17 cellular contexts compared by ENCODE assay signal in genomic region chr12:87428701-87429277, GRCh38.
DNase-seq lines count a peak whose midpoint lies in the region; ATAC-seq, FAIRE-seq and TF ChIP-seq lines count a peak whose summit lies in the region.
"Had no signal": no experiment of that assay in that cellular context is flagged by ENCODE, and none has a peak within 500 bp of the region (broad histone marks: within the 10 kb centered on the region; RNA-seq: fewer than 3 reads in every experiment).

No MANE protein-coding gene starts in this region.

- DNase-seq in NCI-H226 (peak; percentile 70), cardiac fibroblast (ENCODE audit: low read depth in 2 of 2) (peak; percentile 45 to 61), glomerular visceral epithelial cell (ENCODE audit: extremely low spot score) (peak; percentile 1), urothelium cell line (ENCODE audit: low spot score) (peak; percentile 10), NCI-H526 treated with DMSO at 0.1 percent for 48 hours (lab: John Stamatoyannopoulos, UW) (no peak), NCI-H748 (lab: John Stamatoyannopoulos, UW; ENCODE audit: unreplicated experiment) (no peak)
- DNase-seq: activated CD4-positive, alpha-beta T cell treated with anti-CD3 and anti-CD28 coated beads, Interleukin-2, amount 50 U/mL, for 4 hours; body of pancreas; CD4-positive, CD25-positive, alpha-beta regulatory T cell; effector memory CD8-positive, alpha-beta T cell; lower lobe of right lung; NCI-H1436; NCI-H526; Peyer's patch; stimulated activated naive CD4-positive, alpha-beta T cell treated with Interleukin-2 at 50 U/mL for 16 hours had no signal

- no peak overlapping the region for H3K4me3 ChIP-seq in cardiac fibroblast (replicated peaks in 1 of 2; ENCODE audit: low read depth in 2 of 2, low read length in 2 of 2)
- H3K4me3 ChIP-seq: body of pancreas, K562, lower lobe of right lung, Peyer's patch had no signal

- no peak for TF ChIP-seq CTCF in cardiac fibroblast (IDR thresholded peaks at IDR 0.05; ENCODE audit: low read depth, low read length)

- no peak for FAIRE-seq in urothelium cell line (lab: Jason Lieb, UNC)
- FAIRE-seq: K562 had no signal

- ATAC-seq in HG02981 (IDR thresholded peaks at IDR 0.05; ENCODE audit: unreplicated experiment), result no peak
- ATAC-seq: body of pancreas; effector memory CD8-positive, alpha-beta T cell; K562; lower lobe of right lung had no signal

Comparison
In these comparisons a context has a peak if more than half of its experiments do, and no peak if none do; other contexts are left out.
1. DNase-seq: peak in NCI-H226 (single experiment), cardiac fibroblast (2 of 2), glomerular visceral epithelial cell (single experiment) and urothelium cell line (single experiment); none in NCI-H526 treated with DMSO at 0.1 percent for 48 hours (single experiment) and NCI-H748 (single experiment).